17 cellular contexts compared by ENCODE assay signal in genomic region chr7:149330914-149331567, GRCh38.
A peak's percentile ranks its signal among the peaks of the same experiment; 100 is the strongest.
DNase-seq lines count a peak whose midpoint lies in the region; ATAC-seq and TF ChIP-seq lines count a peak whose summit lies in the region.
"Had no signal": no experiment of that assay in that cellular context is flagged by ENCODE, and none has a peak within 500 bp of the region (broad histone marks: within the 10 kb centered on the region; RNA-seq: fewer than 3 reads in every experiment).

No MANE protein-coding gene starts in this region.

- H2AFZ ChIP-seq in mammary epithelial cell (ENCODE audit: low read depth, low read length), result no peak overlapping the region

- CTCF ChIA-PET in mammary epithelial cell (lab: Charles Lee; ENCODE audit: low non-redundant PET), result no interaction called here

- TF ChIP-seq CTCF in mammary epithelial cell (conservative IDR thresholded peaks at IDR 0.05 in 1 of 2, IDR thresholded peaks at IDR 0.05 in 1 of 2; ENCODE audit: extremely low read depth in 1 of 2, insufficient read depth in 1 of 2, low read depth in 1 of 2, low read length in 2 of 2), result no peak
- no peak for TF ChIP-seq CTCF in breast epithelium (IDR thresholded peaks at IDR 0.05)
- no peak for TF ChIP-seq CTCF in esophagus squamous epithelium (IDR thresholded peaks at IDR 0.05)

- ATAC-seq in central memory CD8-positive, alpha-beta T cell (replicated peaks; ENCODE audit: extremely low read depth, poor library complexity, severe bottlenecking), result no peak
- ATAC-seq in stimulated activated naive CD8-positive, alpha-beta T cell treated with anti-CD3 and anti-CD28 coated beads, Interleukin-15, amount 100 ng/mL, for 72 hours, result peak; percentile 48
- ATAC-seq: sciatic nerve had no signal

- TF ChIP-seq POLR2A in breast epithelium (IDR thresholded peaks at IDR 0.05) (no peak), esophagus squamous epithelium (IDR thresholded peaks at IDR 0.05) (no peak)

- DNase-seq in mammary epithelial cell (peak; percentile 27), breast epithelium (ENCODE audit: low spot score in 2 of 2) (no peak), NAMALWA (ENCODE audit: low spot score) (peak; percentile 33), DMS153 (lab: John Stamatoyannopoulos, UW) (no peak), esophagus squamous epithelium (lab: John Stamatoyannopoulos, UW) (no peak)
- DNase-seq in central memory CD8-positive, alpha-beta T cell (ENCODE audit: low spot score in 2 of 2), result no peak
- peak; percentile 15 to 37 for DNase-seq in stimulated activated naive CD8-positive, alpha-beta T cell treated with anti-CD3 and anti-CD28 coated beads, Interleukin-15, amount 100 ng/mL, for 72 hours
- DNase-seq: activated CD4-positive, alpha-beta T cell treated with anti-CD3 and anti-CD28 coated beads, Interleukin-2, amount 50 U/mL, for 4 hours; amygdala; DND-41; foreskin melanocyte; NCI-H345; stimulated activated CD4-positive, alpha-beta T cell treated with anti-CD3 and anti-CD28 coated beads, Interleukin-2, amount 100 ng/mL, for 48 hours; T-helper 9 cell had no signal

- in situ Hi-C loops in mammary epithelial cell (cut with MboI; ENCODE audit: low sequenced_read_pairs in 2 of 2), result no loop called here

- no peak overlapping the region for H3K9ac ChIP-seq in mammary epithelial cell (ENCODE audit: insufficient read depth, low read length)
- H3K9ac ChIP-seq: KMS-11 had no signal

- no peaks in the 10 kb centered on the region for H3K36me3 ChIP-seq in mammary epithelial cell (ENCODE audit: insufficient read depth, low read length)
- H3K36me3 ChIP-seq in breast epithelium, result no peaks in the 10 kb centered on the region
- H3K36me3 ChIP-seq in esophagus squamous epithelium, result no peaks in the 10 kb centered on the region
- H3K36me3 ChIP-seq: thoracic aorta had no signal

- TSS peak; percentile 98 for BruUV-seq in mammary epithelial cell (replicated peaks; lab: Mats Ljungman, UMichigan)

- peaks cover 55% of the 10 kb centered on the region for H3K27me3 Mint-ChIP-seq in central memory CD8-positive, alpha-beta T cell
- peaks cover 9% of the 10 kb centered on the region for H3K27me3 Mint-ChIP-seq in stimulated activated naive CD8-positive, alpha-beta T cell treated with anti-CD3 and anti-CD28 coated beads, Interleukin-15, amount 100 ng/mL, for 72 hours

- no peaks in the 10 kb centered on the region for H3K9me3 Mint-ChIP-seq in central memory CD8-positive, alpha-beta T cell
- peaks cover 3 to 7% of the 10 kb centered on the region in 2 donors for H3K9me3 Mint-ChIP-seq in stimulated activated naive CD8-positive, alpha-beta T cell treated with anti-CD3 and anti-CD28 coated beads, Interleukin-15, amount 100 ng/mL, for 72 hours

- peak overlapping the region; percentile 74 for H3K27ac Mint-ChIP-seq in central memory CD8-positive, alpha-beta T cell (ENCODE audit: low read depth)
- H3K27ac Mint-ChIP-seq in stimulated activated naive CD8-positive, alpha-beta T cell treated with anti-CD3 and anti-CD28 coated beads, Interleukin-15, amount 100 ng/mL, for 72 hours, result peak overlapping the region in 1 of 2 donors; percentile 36

- H3K9me3 ChIP-seq in mammary epithelial cell (replicated peaks; ENCODE audit: insufficient read depth, low read length), result no peaks in the 10 kb centered on the region
- H3K9me3 ChIP-seq in breast epithelium, result peaks cover 0 to 8% of the 10 kb centered on the region in 2 donors
- H3K9me3 ChIP-seq in esophagus squamous epithelium, result no peaks in the 10 kb centered on the region
- H3K9me3 ChIP-seq: thoracic aorta had no signal

- no peak overlapping the region for H3K4me2 ChIP-seq in mammary epithelial cell (ENCODE audit: insufficient read depth, low read depth, low read length)
- H3K4me2 ChIP-seq: KMS-11 had no signal

- H3K79me2 ChIP-seq in mammary epithelial cell (ENCODE audit: insufficient read depth, low read length), result no peaks in the 10 kb centered on the region

- no peaks in the 10 kb centered on the region for H4K20me1 ChIP-seq in mammary epithelial cell (ENCODE audit: insufficient read depth, low read length)

- H3K4me1 ChIP-seq in mammary epithelial cell (ENCODE audit: insufficient read depth, low read length) (no peaks in the 10 kb centered on the region), breast epithelium (no peaks in the 10 kb centered on the region), esophagus squamous epithelium (no peaks in the 10 kb centered on the region)

- H3K27ac ChIP-seq in mammary epithelial cell (ENCODE audit: insufficient read depth, low read depth, low read length) (no peak overlapping the region), breast epithelium (no peak overlapping the region), esophagus squamous epithelium (no peak overlapping the region)
- H3K27ac ChIP-seq: KMS-11, thoracic aorta had no signal

- 11% methylated on average over 2 of the region's 2 CpGs for WGBS in mammary epithelial cell (ENCODE audit: low coverage, missing lambda C conversion rate)
- WGBS in esophagus squamous epithelium, 2 donors, result 70 to 92% methylated on average over 2 of the region's 2 CpGs

- H3K27me3 ChIP-seq in mammary epithelial cell (ENCODE audit: insufficient read depth, low read length) (peaks cover 2% of the 10 kb centered on the region), breast epithelium (no peaks in the 10 kb centered on the region), esophagus squamous epithelium (peaks cover 0 to 4% (median 0%) of the 10 kb centered on the region in 4 donors)

- no peaks in the 10 kb centered on the region for H3K36me3 Mint-ChIP-seq in central memory CD8-positive, alpha-beta T cell (ENCODE audit: insufficient read depth)

- intact Hi-C loops in mammary epithelial cell (cut with micrococcal nuclease) (no loop called here), breast epithelium (cut with DNase I; ENCODE audit: low total_unique reads) (no loop called here), esophagus squamous epithelium (cut with DNase I) (no loop called here)

- dilution Hi-C loops in mammary epithelial cell (cut with HindIII; ENCODE audit: low sequenced_read_pairs), result no loop called here

- H3K4me3 ChIP-seq in mammary epithelial cell (replicated peaks in 1 of 3; ENCODE audit: insufficient read depth in 1 of 3, low read depth in 2 of 3, low read length in 3 of 3) (no peak overlapping the region), breast epithelium (no peak overlapping the region), esophagus squamous epithelium (no peak overlapping the region)
- H3K4me3 ChIP-seq: thoracic aorta had no signal

- no peak overlapping the region for H3K4me3 Mint-ChIP-seq in central memory CD8-positive, alpha-beta T cell
- H3K4me3 Mint-ChIP-seq in stimulated activated naive CD8-positive, alpha-beta T cell treated with anti-CD3 and anti-CD28 coated beads, Interleukin-15, amount 100 ng/mL, for 72 hours, result no peak overlapping the region

- H3K4me1 Mint-ChIP-seq in central memory CD8-positive, alpha-beta T cell, result no peaks in the 10 kb centered on the region
- no peaks in the 10 kb centered on the region for H3K4me1 Mint-ChIP-seq in stimulated activated naive CD8-positive, alpha-beta T cell treated with anti-CD3 and anti-CD28 coated beads, Interleukin-15, amount 100 ng/mL, for 72 hours

Comparison
In these comparisons a context has a peak if more than half of its experiments do, and no peak if none do; other contexts are left out.
1. DNase-seq: peak in mammary epithelial cell (single experiment), NAMALWA (single experiment) and stimulated activated naive CD8-positive, alpha-beta T cell treated with anti-CD3 and anti-CD28 coated beads, Interleukin-15, amount 100 ng/mL, for 72 hours (2 of 2); none in breast epithelium (0 of 2), central memory CD8-positive, alpha-beta T cell (0 of 2), DMS153 (single experiment) and esophagus squamous epithelium (single experiment).